Comparison of ENCODE assay signal across 10 cellular contexts in genomic region chr3:4633078-4634004, GRCh38.
DNase-seq lines count a peak whose midpoint lies in the region; ATAC-seq, FAIRE-seq and TF ChIP-seq lines count a peak whose summit lies in the region.
"Had no signal": no experiment of that assay in that cellular context is flagged by ENCODE, and none has a peak within 500 bp of the region (broad histone marks: within the 10 kb centered on the region; RNA-seq: fewer than 3 reads in every experiment).

No MANE protein-coding gene starts in this region.

- H2BK120ac ChIP-seq in H1 (replicated peaks; ENCODE audit: low read depth, low read length) = no peak overlapping the region

- POLR2A ChIA-PET in RWPE1 (lab: Yijun Ruan, JAX; ENCODE audit: low non-redundant PET) = no interaction called here
- POLR2A ChIA-PET in H1 (lab: Charles Lee; ENCODE audit: partially characterized antibody) = interaction anchor here (2.0 kb wide), 1 partner anchor 140 kb away, joined by 5 read pairs; the partner anchor contains the start of gene ITPR1

- H4K91ac ChIP-seq in H1 (replicated peaks; ENCODE audit: insufficient read length, low read length) = no peak overlapping the region

- FAIRE-seq in H1 (lab: Jason Lieb, UNC) = peak; percentile 90
- FAIRE-seq: colon had no signal

- 76% methylated on average over 10 of the region's 10 CpGs; no CpG with 5 or more reads in 1 of the 2 experiments for WGBS in H1 (ENCODE audit: extremely low coverage in 1 of 2, insufficient coverage in 1 of 2, insufficient read length in 1 of 2, insufficient replicate concordance in 2 of 2, low coverage in 1 of 2, low lambda C conversion rate in 2 of 2, missing lambda C conversion rate in 1 of 2), 2 experiments

- TF ChIP-seq EP300 in H1 (IDR thresholded peaks at IDR 0.05; ENCODE audit: borderline replicate concordance in 1 of 2, low read depth in 2 of 2, low read length in 2 of 2) = no peak

- H3K79me1 ChIP-seq in H1 (ENCODE audit: low read depth, low read length) = no peaks in the 10 kb centered on the region

- H3K18ac ChIP-seq in H1 (ENCODE audit: extremely low read depth, low read length) = no peak overlapping the region

- peak overlapping the region; percentile 67 for H3K27ac Mint-ChIP-seq in memory B cell

- DNase-seq in NCI-H1092 treated with DMSO at 0.1 percent for 48 hours (lab: John Stamatoyannopoulos, UW) (peak; percentile 52), NCI-H1092 (lab: John Stamatoyannopoulos, UW) (no peak), KG1 (lab: John Stamatoyannopoulos, UW) (peak; percentile 42), RWPE1 (ENCODE audit: low spot score) (peak; percentile 43), H1 (ENCODE audit: low read depth in 1 of 2, low spot score in 2 of 2) (no peak), memory B cell (ENCODE audit: low spot score in 2 of 2) (peak in 1 of 2 donors; percentile 18), NCI-H1436 (lab: John Stamatoyannopoulos, UW) (no peak)

- H3K9ac ChIP-seq in H1 (replicated peaks in 1 of 4; ENCODE audit: extremely low read depth in 1 of 4, low read depth in 3 of 4, low read length in 3 of 4) = no peak overlapping the region
- H3K9ac ChIP-seq: BLaER1 treated with 17β-estradiol and CSF1 and Interleukin-3, amounts not matched to agents 10 nM and 100 nM had no signal

- H3K36me3 Mint-ChIP-seq in memory B cell = peaks cover 13% of the 10 kb centered on the region

- H3K23me2 ChIP-seq in H1 (ENCODE audit: low read depth, low read length) = no peaks in the 10 kb centered on the region

- H3K14ac ChIP-seq in H1 (ENCODE audit: insufficient read length) = no peak overlapping the region

- no peak for TF ChIP-seq POLR2A in H1 (IDR thresholded peaks at IDR 0.05; ENCODE audit: control extremely low read depth in 1 of 2, low read depth in 2 of 2, low read length in 2 of 2)

- no peaks in the 10 kb centered on the region for H3K9me3 Mint-ChIP-seq in memory B cell

- no peak overlapping the region for H3K4ac ChIP-seq in H1 (replicated peaks; ENCODE audit: insufficient read length, low read depth, low read length)

- no peaks in the 10 kb centered on the region for H3K9me3 ChIP-seq in H1 (ENCODE audit: insufficient read depth in 2 of 2, low read depth in 1 of 2, low read length in 1 of 2)
- H3K9me3 ChIP-seq: BLaER1 treated with 17β-estradiol and CSF1 and Interleukin-3, amounts not matched to agents 10 nM and 100 nM had no signal

- H3K27me3 ChIP-seq in H1 (replicated peaks in 1 of 4; ENCODE audit: control insufficient read depth in 3 of 4, extremely low read depth in 1 of 4, insufficient read depth in 3 of 4, low read length in 3 of 4) = no peaks in the 10 kb centered on the region
- H3K27me3 ChIP-seq: BLaER1 treated with 17β-estradiol and CSF1 and Interleukin-3, amounts not matched to agents 10 nM and 100 nM had no signal

- no peak overlapping the region for H2BK5ac ChIP-seq in H1 (ENCODE audit: low read depth, low read length)

- no peaks in the 10 kb centered on the region; a peak in 1 of 7 replicates for H3K4me1 ChIP-seq in H1 (replicated peaks in 1 of 4; ENCODE audit: control insufficient read depth in 3 of 4, insufficient read depth in 4 of 4, low read length in 3 of 4)

- H2BK20ac ChIP-seq in H1 (ENCODE audit: low read length) = no peak overlapping the region

- H4K20me1 ChIP-seq in H1 (replicated peaks in 1 of 2; ENCODE audit: control insufficient read depth in 1 of 2, insufficient read depth in 2 of 2, low read length in 2 of 2) = no peaks in the 10 kb centered on the region

- no peaks in the 10 kb centered on the region for H3K36me3 ChIP-seq in H1 (ENCODE audit: control insufficient read depth in 2 of 4, insufficient read depth in 4 of 4, low read length in 3 of 4)

- H3K27me3 Mint-ChIP-seq in memory B cell = no peaks in the 10 kb centered on the region

- no peak overlapping the region for H3K56ac ChIP-seq in H1 (replicated peaks; ENCODE audit: insufficient read length, low read depth, low read length)

- peaks cover 9% of the 10 kb centered on the region for H3K4me1 Mint-ChIP-seq in memory B cell

- no peak overlapping the region for H4K8ac ChIP-seq in H1 (ENCODE audit: extremely low read depth, insufficient read depth, low read length)

- H3K27ac ChIP-seq in RWPE1 (no peak overlapping the region), H1 (ENCODE audit: low read depth, low read length) (no peak overlapping the region)
- H3K27ac ChIP-seq: BLaER1 treated with 17β-estradiol and CSF1 and Interleukin-3, amounts not matched to agents 10 nM and 100 nM had no signal

- no peak overlapping the region for H2BK12ac ChIP-seq in H1 (ENCODE audit: low read depth, low read length)

- CTCF ChIA-PET in RWPE1 (lab: Yijun Ruan, JAX) (interaction anchor here (0.6 to 1.1 kb wide), 7 partner anchors 9 to 338 kb away, joined by 3 to 6 read pairs (median 3); no protein-coding TSS in a partner anchor), H1 (lab: Charles Lee; ENCODE audit: partially characterized antibody) (interaction anchor here (0.6 to 3.2 kb wide), 73 partner anchors 9 to 833 kb away, joined by 3 to 47 read pairs (median 4); partner anchors contain the start of gene ITPR1)

- H3K4me3 ChIP-seq in H1 (ENCODE audit: extremely low read depth in 1 of 4, insufficient read depth in 2 of 4, low read depth in 3 of 4, low read length in 4 of 4) = no peak overlapping the region
- H3K4me3 ChIP-seq: BLaER1 treated with 17β-estradiol and CSF1 and Interleukin-3, amounts not matched to agents 10 nM and 100 nM had no signal

- peak; percentile 69 for ATAC-seq in GM21423 (IDR thresholded peaks at IDR 0.05; ENCODE audit: unreplicated experiment)
- ATAC-seq in memory B cell (ENCODE audit: low read depth) = peak; percentile 53

- peak; percentile 87 to 90 for TF ChIP-seq RAD21 in H1 (IDR thresholded peaks at IDR 0.05 in 1 of 2, conservative IDR thresholded peaks at IDR 0.05 in 1 of 2; ENCODE audit: low read depth in 2 of 2, low read length in 2 of 2)

- no peak overlapping the region for H4K5ac ChIP-seq in H1 (ENCODE audit: insufficient read length, low read depth, low read length)

- no peak overlapping the region for H3K4me3 Mint-ChIP-seq in memory B cell

- H3K4me2 ChIP-seq in H1 (ENCODE audit: insufficient read depth in 1 of 2, low read depth in 2 of 2, low read length in 2 of 2) = no peak overlapping the region
- H3K4me2 ChIP-seq: BLaER1 treated with 17β-estradiol and CSF1 and Interleukin-3, amounts not matched to agents 10 nM and 100 nM had no signal

- H2BK15ac ChIP-seq in H1 (ENCODE audit: low read length) = no peak overlapping the region

- H2AK5ac ChIP-seq in H1 (ENCODE audit: low read depth, low read length) = no peak overlapping the region

- H3K23ac ChIP-seq in H1 (ENCODE audit: insufficient read length) = no peak overlapping the region

- no peak overlapping the region for H2AFZ ChIP-seq in H1 (ENCODE audit: low read length)

- H3K79me2 ChIP-seq in H1 (ENCODE audit: control insufficient read depth in 1 of 2, insufficient read depth in 2 of 2, low read length in 2 of 2) = no peaks in the 10 kb centered on the region

- TF ChIP-seq CTCF in RWPE1 (conservative IDR thresholded peaks at IDR 0.05; ENCODE audit: low read depth) (peak; percentile 92), H1 (IDR thresholded peaks at IDR 0.05; ENCODE audit: control extremely low read depth in 1 of 3, insufficient read depth in 1 of 3, low read depth in 1 of 3, low read length in 3 of 3) (peak in 2 of 3 experiments; percentile 73 to 78; a peak in 3 of 4 replicates)

TF ChIP-seq in H1, 55 proteins besides CTCF, POLR2A, EP300 and RAD21:
- TF ChIP-seq RXRA (IDR thresholded peaks at IDR 0.05; ENCODE audit: insufficient read depth, low read depth, low read length) (no peak), KDM1A (IDR thresholded peaks at IDR 0.05; ENCODE audit: borderline replicate concordance, low read length) (no peak), SIN3A (conservative IDR thresholded peaks at IDR 0.05 in 1 of 2, IDR thresholded peaks at IDR 0.05 in 1 of 2; ENCODE audit: low read depth in 1 of 2, low read length in 2 of 2) (0 out of 4 replicates have a peak, but pooled peaks of 1 of the 2 experiments have one; percentile 26), SRF (IDR thresholded peaks at IDR 0.05; ENCODE audit: low read depth, low read length) (peak; percentile 35; the same call in 1 of the 2 replicates), NRF1 (IDR thresholded peaks at IDR 0.05; ENCODE audit: low read depth, low read length) (0 out of 2 replicates have a peak, but pooled peaks have one; percentile 10)
- TF ChIP-seq, protein P1, sequence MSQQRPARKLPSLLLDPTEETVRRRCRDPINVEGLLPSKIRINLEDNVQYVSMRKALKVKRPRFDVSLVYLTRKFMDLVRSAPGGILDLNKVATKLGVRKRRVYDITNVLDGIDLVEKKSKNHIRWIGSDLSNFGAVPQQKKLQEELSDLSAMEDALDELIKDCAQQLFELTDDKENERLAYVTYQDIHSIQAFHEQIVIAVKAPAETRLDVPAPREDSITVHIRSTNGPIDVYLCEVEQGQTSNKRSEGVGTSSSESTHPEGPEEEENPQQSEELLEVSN (IDR thresholded peaks at IDR 0.05) = no peak

Comparison
In these comparisons a context has a peak if more than half of its experiments do, and no peak if none do; other contexts are left out.
1. DNase-seq: peak in NCI-H1092 treated with DMSO at 0.1 percent for 48 hours (single experiment), KG1 (single experiment) and RWPE1 (single experiment); none in NCI-H1092 (single experiment), H1 (0 of 2) and NCI-H1436 (single experiment).